1 cellular context compared by ENCODE assay signal in the genomic region with DNA sequence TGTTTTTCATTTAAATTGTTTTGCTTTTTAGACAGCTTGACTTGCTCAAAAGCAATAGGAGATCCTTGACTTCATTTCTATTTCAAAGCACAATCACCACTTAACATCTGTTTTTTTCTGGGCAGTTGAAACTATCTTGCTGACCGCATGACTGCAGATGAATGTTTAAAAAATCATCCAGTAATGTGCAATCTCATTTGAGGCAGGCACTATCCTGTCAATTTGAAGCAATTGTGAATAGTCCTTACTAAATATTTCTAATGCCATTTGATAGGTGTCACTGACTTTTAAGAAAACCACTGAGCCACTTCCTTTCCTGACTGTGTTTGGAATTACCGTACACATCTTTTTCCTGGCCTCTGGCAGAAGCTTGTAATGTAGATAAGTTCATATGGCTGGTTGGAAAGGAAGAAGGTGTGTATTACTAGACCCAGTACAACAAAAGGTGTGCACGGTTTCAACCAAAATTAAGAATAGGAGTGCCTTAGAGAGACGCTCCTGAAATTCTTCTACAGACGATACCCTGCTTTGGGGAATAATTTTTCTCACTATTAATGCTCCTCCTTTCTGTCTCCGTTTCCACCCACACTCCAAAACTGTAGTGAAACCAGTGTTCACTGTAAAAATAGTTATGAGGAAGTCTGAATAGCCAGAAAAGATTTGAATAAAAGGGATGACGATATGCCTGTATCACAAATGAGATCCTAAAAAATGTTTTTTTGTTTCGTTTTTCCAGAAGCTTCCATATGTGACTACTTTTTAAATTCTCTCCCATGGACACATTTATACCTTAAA.
TF ChIP-seq lines count a peak whose summit lies in the region.

No MANE protein-coding gene starts in this region.

TF ChIP-seq in SK-N-SH, 30 proteins besides CTCF, POLR2A, EP300 and RAD21 (continued from another document):
- TF ChIP-seq REST (IDR thresholded peaks at IDR 0.05; ENCODE audit: low read depth, low read length) (no peak), FOXJ3 (CRISPR knock-in tag; IDR thresholded peaks at IDR 0.05) (no peak), RFX5 (IDR thresholded peaks at IDR 0.05; ENCODE audit: low read length) (no peak), JUND (IDR thresholded peaks at IDR 0.05) (peak; percentile 86), FOXM1 (IDR thresholded peaks at IDR 0.05; ENCODE audit: low read depth) (peak; percentile 89), MXI1 (IDR thresholded peaks at IDR 0.05; ENCODE audit: low read depth, low read length) (no peak), NFIC (IDR thresholded peaks at IDR 0.05; ENCODE audit: borderline replicate concordance) (peak; percentile 75), TEAD4 (IDR thresholded peaks at IDR 0.05; ENCODE audit: borderline replicate concordance, insufficient read depth) (peak; percentile 86), POLR2AphosphoS5 (IDR thresholded peaks at IDR 0.05; ENCODE audit: low read depth, low read length) (no peak; the same call in 1 of the 2 replicates), FOSL2 (IDR thresholded peaks at IDR 0.05; ENCODE audit: borderline replicate concordance, low read depth) (peak; percentile 69), GABPA (IDR thresholded peaks at IDR 0.05; ENCODE audit: low read depth) (no peak), ZBTB33 (IDR thresholded peaks at IDR 0.05; ENCODE audit: borderline replicate concordance, low read depth) (no peak; the same call in 1 of the 2 replicates), ELF1 (IDR thresholded peaks at IDR 0.05) (no peak; the same call in 1 of the 2 replicates), SIN3A (IDR thresholded peaks at IDR 0.05; ENCODE audit: borderline replicate concordance, low read depth, low read length) (no peak), USF1 (IDR thresholded peaks at IDR 0.05; ENCODE audit: borderline replicate concordance, low read depth) (0 out of 2 replicates have a peak, but pooled peaks have one; percentile 25), YY1 (IDR thresholded peaks at IDR 0.05; ENCODE audit: low read depth) (no peak; the same call in 1 of the 2 replicates), GATA2 (CRISPR knock-in tag; IDR thresholded peaks at IDR 0.05) (no peak), IRF3 (IDR thresholded peaks at IDR 0.05; ENCODE audit: low read depth, low read length) (no peak), NRF1 (IDR thresholded peaks at IDR 0.05; ENCODE audit: low read depth, low read length) (no peak), CHD2 (IDR thresholded peaks at IDR 0.05; ENCODE audit: low read length, partially characterized antibody) (no peak)
- TF ChIP-seq, protein P1, sequence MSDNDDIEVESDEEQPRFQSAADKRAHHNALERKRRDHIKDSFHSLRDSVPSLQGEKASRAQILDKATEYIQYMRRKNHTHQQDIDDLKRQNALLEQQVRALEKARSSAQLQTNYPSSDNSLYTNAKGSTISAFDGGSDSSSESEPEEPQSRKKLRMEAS (IDR thresholded peaks at IDR 0.05; ENCODE audit: low read depth): peak; percentile 84
